Comparison of ENCODE assay signal across 8 cellular contexts in genomic region chr17:8997994-8998628, GRCh38. TPM values are rescaled to one million over a fixed set of nuclear protein-coding genes. Genes with fewer than 3 reads are reported as not detected.
DNase-seq lines count a peak whose midpoint lies in the region; ATAC-seq and TF ChIP-seq lines count a peak whose summit lies in the region.

No MANE protein-coding gene starts in this region.

- H3K27ac Mint-ChIP-seq in CD4-positive, CD25-positive, alpha-beta regulatory T cell = no peak overlapping the region
- no peak overlapping the region for H3K27ac Mint-ChIP-seq in GM23338
- H3K27ac Mint-ChIP-seq in activated CD8-positive, alpha-beta memory T cell treated with anti-CD3 and anti-CD28 coated beads, Interleukin-2, amount 10 ng/mL, durations not matched to agents 7 days and 5 days = no peak overlapping the region
- no peak overlapping the region for H3K27ac Mint-ChIP-seq in neural progenitor cell

- H4K20me1 ChIP-seq in GM23338 (replicated peaks; ENCODE audit: insufficient read depth) (no peaks in the 10 kb centered on the region; the same call in 1 of the 2 replicates), neural progenitor cell (ENCODE audit: low read depth) (no peaks in the 10 kb centered on the region)

- no peaks in the 10 kb centered on the region for H3K9me2 ChIP-seq in GM23338 (ENCODE audit: insufficient read depth)

- TF ChIP-seq CTCF in GM23338 (conservative IDR thresholded peaks at IDR 0.05; ENCODE audit: low read depth in 2 of 2) (peak; percentile 96 to 100), epithelial cell of esophagus (IDR thresholded peaks at IDR 0.05; ENCODE audit: insufficient read depth, low read depth, low read length, missing control alignments) (peak; percentile 86), neural progenitor cell (IDR thresholded peaks at IDR 0.05) (peak; percentile 99), upper lobe of left lung (IDR thresholded peaks at IDR 0.05) (peak; percentile 69 to 83 (median 78))

- H2AFZ ChIP-seq in GM23338 = no peak overlapping the region
- no peak overlapping the region for H2AFZ ChIP-seq in neural progenitor cell (replicated peaks)

- CTCF ChIA-PET in activated CD8-positive, alpha-beta memory T cell treated with anti-CD3 and anti-CD28 coated beads, Interleukin-2, amount 10 ng/mL, durations not matched to agents 7 days and 5 days (lab: Charles Lee) = interaction anchor here (0.6 to 2.6 kb wide), 44 partner anchors 8 to 616 kb away, joined by 3 to 10 read pairs (median 4); partner anchors contain the start of genes PIK3R5 and PIK3R6

- peaks cover 12% of the 10 kb centered on the region for H3K27me3 ChIP-seq in CD4-positive, CD25-positive, alpha-beta regulatory T cell (ENCODE audit: control insufficient read depth, insufficient read depth, low read length)
- H3K27me3 ChIP-seq in GM23338 (ENCODE audit: insufficient read depth) (peaks cover 34% of the 10 kb centered on the region), neural progenitor cell (peaks cover 43% of the 10 kb centered on the region), upper lobe of left lung (peaks cover 0 to 15% (median 11%) of the 10 kb centered on the region in 4 donors)

- no peak for TF ChIP-seq POLR2A in upper lobe of left lung (IDR thresholded peaks at IDR 0.05)

- H3F3A ChIP-seq in GM23338 (replicated peaks; ENCODE audit: low read depth) (no peaks in the 10 kb centered on the region), neural progenitor cell (ENCODE audit: low read depth) (peaks cover 11% of the 10 kb centered on the region)

- H3K36me3 ChIP-seq in CD4-positive, CD25-positive, alpha-beta regulatory T cell (ENCODE audit: control insufficient read depth, insufficient read depth, low read length) = no peaks in the 10 kb centered on the region
- H3K36me3 ChIP-seq in GM23338 (ENCODE audit: insufficient read depth) = no peaks in the 10 kb centered on the region
- no peaks in the 10 kb centered on the region for H3K36me3 ChIP-seq in neural progenitor cell
- no peaks in the 10 kb centered on the region for H3K36me3 ChIP-seq in upper lobe of left lung

- peaks cover 8% of the 10 kb centered on the region for H3K4me1 ChIP-seq in CD4-positive, CD25-positive, alpha-beta regulatory T cell (ENCODE audit: control insufficient read depth, insufficient read depth, low read length, poor library complexity, severe bottlenecking)
- H3K4me1 ChIP-seq in GM23338 (ENCODE audit: insufficient read depth) = peaks cover 17% of the 10 kb centered on the region
- H3K4me1 ChIP-seq in neural progenitor cell = peaks cover 19% of the 10 kb centered on the region
- peaks cover 4 to 10% (median 9%) of the 10 kb centered on the region in 4 donors for H3K4me1 ChIP-seq in upper lobe of left lung

- peak; percentile 56 to 57 for ATAC-seq in CD4-positive, CD25-positive, alpha-beta regulatory T cell (ENCODE audit: low read depth in 2 of 2)
- ATAC-seq in GM23338 (peak; percentile 48), upper lobe of left lung (ENCODE audit: low FRiP score in 2 of 2) (peak in 1 of 2 donors; percentile 80), HG03175 (IDR thresholded peaks at IDR 0.05; ENCODE audit: unreplicated experiment) (no peak)
- ATAC-seq in activated CD8-positive, alpha-beta memory T cell treated with anti-CD3 and anti-CD28 coated beads, Interleukin-2, amount 10 ng/mL, durations not matched to agents 7 days and 5 days = peak; percentile 72

- TF ChIP-seq EP300 in upper lobe of left lung (IDR thresholded peaks at IDR 0.05) = no peak

- peaks cover 2 to 14% (median 8%) of the 10 kb centered on the region in 4 donors for H3K4me1 Mint-ChIP-seq in CD4-positive, CD25-positive, alpha-beta regulatory T cell
- H3K4me1 Mint-ChIP-seq in GM23338 (peaks cover 23% of the 10 kb centered on the region), neural progenitor cell (peaks cover 7% of the 10 kb centered on the region)
- H3K4me1 Mint-ChIP-seq in activated CD8-positive, alpha-beta memory T cell treated with anti-CD3 and anti-CD28 coated beads, Interleukin-2, amount 10 ng/mL, durations not matched to agents 7 days and 5 days = peaks cover 7% of the 10 kb centered on the region

- DNase-seq in CD4-positive, CD25-positive, alpha-beta regulatory T cell = peak; percentile 64 to 79 (median 79)
- DNase-seq in GM23338 (ENCODE audit: low spot score) = peak; percentile 83
- peak; percentile 48 for DNase-seq in NOMO-1 treated with DMSO at 0.1 percent for 48 hours (lab: John Stamatoyannopoulos, UW; ENCODE audit: unreplicated experiment)
- peak; percentile 83 for DNase-seq in activated CD8-positive, alpha-beta memory T cell treated with anti-CD3 and anti-CD28 coated beads, Interleukin-2, amount 10 ng/mL, durations not matched to agents 7 days and 5 days
- DNase-seq in epithelial cell of esophagus (ENCODE audit: low read depth) = peak; percentile 61
- peak; percentile 76 for DNase-seq in neural progenitor cell (ENCODE audit: low spot score)
- peak; percentile 72 to 85 for DNase-seq in upper lobe of left lung

- H3K27me3 Mint-ChIP-seq in CD4-positive, CD25-positive, alpha-beta regulatory T cell = peaks cover 50% of the 10 kb centered on the region
- H3K27me3 Mint-ChIP-seq in GM23338 (ENCODE audit: insufficient read depth, low read depth, poor library complexity) (peaks cover 30% of the 10 kb centered on the region), neural progenitor cell (ENCODE audit: insufficient read depth, low read depth) (peaks cover 37% of the 10 kb centered on the region)
- peaks cover 38% of the 10 kb centered on the region for H3K27me3 Mint-ChIP-seq in activated CD8-positive, alpha-beta memory T cell treated with anti-CD3 and anti-CD28 coated beads, Interleukin-2, amount 10 ng/mL, durations not matched to agents 7 days and 5 days

- H3K79me2 ChIP-seq in GM23338 (replicated peaks; ENCODE audit: insufficient read depth) = no peaks in the 10 kb centered on the region
- no peaks in the 10 kb centered on the region for H3K79me2 ChIP-seq in neural progenitor cell (ENCODE audit: low read depth)

- H3K4me3 Mint-ChIP-seq in CD4-positive, CD25-positive, alpha-beta regulatory T cell = no peak overlapping the region
- no peak overlapping the region for H3K4me3 Mint-ChIP-seq in GM23338
- H3K4me3 Mint-ChIP-seq in activated CD8-positive, alpha-beta memory T cell treated with anti-CD3 and anti-CD28 coated beads, Interleukin-2, amount 10 ng/mL, durations not matched to agents 7 days and 5 days = no peak overlapping the region
- no peak overlapping the region for H3K4me3 Mint-ChIP-seq in neural progenitor cell

- no peak overlapping the region for H3K4me3 ChIP-seq in CD4-positive, CD25-positive, alpha-beta regulatory T cell (ENCODE audit: low read depth, low read length)
- no peak overlapping the region for H3K4me3 ChIP-seq in GM23338
- H3K4me3 ChIP-seq in epithelial cell of esophagus (ENCODE audit: low read length) = no peak overlapping the region
- H3K4me3 ChIP-seq in neural progenitor cell = no peak overlapping the region
- H3K4me3 ChIP-seq in upper lobe of left lung = no peak overlapping the region

- no peaks in the 10 kb centered on the region for H3K36me3 Mint-ChIP-seq in CD4-positive, CD25-positive, alpha-beta regulatory T cell
- H3K36me3 Mint-ChIP-seq in GM23338 (ENCODE audit: low read depth) = no peaks in the 10 kb centered on the region
- H3K36me3 Mint-ChIP-seq in activated CD8-positive, alpha-beta memory T cell treated with anti-CD3 and anti-CD28 coated beads, Interleukin-2, amount 10 ng/mL, durations not matched to agents 7 days and 5 days = no peaks in the 10 kb centered on the region
- no peaks in the 10 kb centered on the region for H3K36me3 Mint-ChIP-seq in neural progenitor cell

- 10 to 13% methylated on average over 9 of the region's 9 CpGs for WGBS in upper lobe of left lung, 2 donors

- no peak overlapping the region for H3K9ac ChIP-seq in neural progenitor cell

- no peaks in the 10 kb centered on the region for H3K9me3 ChIP-seq in CD4-positive, CD25-positive, alpha-beta regulatory T cell (ENCODE audit: control insufficient read depth in 2 of 2, low read length in 2 of 2)
- H3K9me3 ChIP-seq in neural progenitor cell (ENCODE audit: low read depth) (no peaks in the 10 kb centered on the region), upper lobe of left lung (no peaks in the 10 kb centered on the region)

- H3K9me3 Mint-ChIP-seq in CD4-positive, CD25-positive, alpha-beta regulatory T cell = peaks cover 0 to 3% (median 0%) of the 10 kb centered on the region in 7 donors
- peaks cover 5% of the 10 kb centered on the region; the same call in 2 of the 3 replicates for H3K9me3 Mint-ChIP-seq in GM23338
- no peaks in the 10 kb centered on the region for H3K9me3 Mint-ChIP-seq in activated CD8-positive, alpha-beta memory T cell treated with anti-CD3 and anti-CD28 coated beads, Interleukin-2, amount 10 ng/mL, durations not matched to agents 7 days and 5 days (ENCODE audit: low read depth)
- no peaks in the 10 kb centered on the region for H3K9me3 Mint-ChIP-seq in neural progenitor cell

- no peak overlapping the region for H3K27ac ChIP-seq in CD4-positive, CD25-positive, alpha-beta regulatory T cell (ENCODE audit: insufficient read depth, low read length, poor library complexity, severe bottlenecking)
- H3K27ac ChIP-seq in GM23338 (ENCODE audit: low read depth) (no peak overlapping the region), neural progenitor cell (no peak overlapping the region), upper lobe of left lung (no peak overlapping the region)

- H3K4me2 ChIP-seq in GM23338 (no peak overlapping the region), neural progenitor cell (no peak overlapping the region)

TF ChIP-seq in GM23338, 12 proteins besides CTCF, POLR2A, EP300 and RAD21 (continues in another document):
- TF ChIP-seq POLR2AphosphoS5 (IDR thresholded peaks at IDR 0.05; ENCODE audit: low read depth) (no peak), ZNF114 (CRISPR knock-in tag; IDR thresholded peaks at IDR 0.05) (no peak), JUNB (IDR thresholded peaks at IDR 0.05; ENCODE audit: unreplicated experiment) (no peak)

RNA-seq across cellular contexts. Expression of gene NTN1, which starts 23.2 kb away (rescaled TPM):
- total RNA-seq in CD4-positive, CD25-positive, alpha-beta regulatory T cell = not detected
- polyA plus RNA-seq in CD4-positive, CD25-positive, alpha-beta regulatory T cell = under 1 TPM in 1 of 4 donors, not detected in 3; 0.03 TPM
- total RNA-seq in GM23338 (2014; rRNA removed; shearing (Covaris generic)) = 2.6 and 3.0 TPM in 2 replicates
- polyA plus RNA-seq in GM23338 (2016; fragmentation: Nextera tagmentation; extraction: Ambion mirVana) = 0.57 and 0.64 TPM in 2 replicates
- under 1 TPM in 1 of 2 experiments, not detected in 1; 0.28 TPM for total RNA-seq in activated CD8-positive, alpha-beta memory T cell treated with anti-CD3 and anti-CD28 coated beads, Interleukin-2, amount 10 ng/mL, durations not matched to agents 7 days and 5 days
- 0.45 and 2.4 TPM in 2 replicates for total RNA-seq in neural progenitor cell (ENCODE audit: low replicate concordance)
- total RNA-seq in upper lobe of left lung = 1 to 10 TPM; 2.6 to 9.1 (median 4.1) TPM

RNA-seq across cellular contexts. Expression of gene PIK3R5, which starts 32.6 kb away (rescaled TPM):
- 275 TPM for total RNA-seq in CD4-positive, CD25-positive, alpha-beta regulatory T cell
- 10 to 100 TPM; 34.8 to 40.1 (median 36.9) TPM for polyA plus RNA-seq in CD4-positive, CD25-positive, alpha-beta regulatory T cell
- 6.7 and 9.4 TPM in 2 replicates for total RNA-seq in GM23338 (2014; rRNA removed; shearing (Covaris generic))
- polyA plus RNA-seq in GM23338 (2016; fragmentation: Nextera tagmentation; extraction: Ambion mirVana) = 1.4 and 1.7 TPM in 2 replicates
- 10 to 100 TPM; 48.9 to 51.2 TPM for total RNA-seq in activated CD8-positive, alpha-beta memory T cell treated with anti-CD3 and anti-CD28 coated beads, Interleukin-2, amount 10 ng/mL, durations not matched to agents 7 days and 5 days
- total RNA-seq in neural progenitor cell (ENCODE audit: low replicate concordance) (0.90 and 0.99 TPM in 2 replicates), upper lobe of left lung (100 to 1,000 TPM in 1 of 6 donors, 10 to 100 TPM in 5; 22.3 to 175 (median 49.8) TPM)
